Comparison of ENCODE assay signal across 12 cellular contexts in the genomic region with DNA sequence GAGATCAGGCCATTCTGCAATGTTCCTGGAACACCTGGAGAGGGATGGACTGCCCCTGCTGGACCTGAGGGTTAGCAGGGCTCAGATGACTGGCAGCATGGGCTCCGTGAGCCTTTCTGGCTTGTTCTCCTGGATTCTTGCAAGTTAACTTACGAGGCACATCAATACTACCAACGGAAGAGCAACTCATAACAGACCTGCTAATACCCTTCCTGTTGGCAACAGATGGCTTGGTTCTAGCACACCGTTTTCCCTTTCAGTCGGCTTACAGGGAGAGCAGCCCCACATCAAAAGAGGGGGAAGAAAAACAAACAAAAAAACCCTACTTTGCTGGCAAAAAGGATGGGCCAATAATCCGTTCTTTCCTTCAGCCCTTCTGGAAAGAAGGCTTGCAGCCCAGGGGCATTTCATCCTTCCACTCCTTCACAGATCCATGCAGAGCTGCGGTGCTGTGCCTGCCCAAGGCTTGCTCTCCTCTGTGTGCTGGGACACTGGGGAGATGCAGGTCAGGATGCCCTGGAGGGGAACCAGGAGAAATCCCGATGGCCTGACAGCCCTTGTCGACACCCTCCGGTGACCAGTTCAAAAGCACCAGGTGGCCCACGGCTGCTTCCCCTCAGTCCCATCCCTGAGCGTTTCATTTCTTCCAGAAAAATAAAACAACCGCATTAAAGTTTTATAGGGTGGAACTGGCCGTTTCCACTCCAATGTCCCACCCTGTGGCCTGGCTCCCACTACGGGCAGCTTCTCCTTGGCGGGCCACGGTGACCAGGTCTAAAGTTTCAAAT. TPM values are rescaled to one million over a fixed set of nuclear protein-coding genes. Genes with fewer than 3 reads are reported as not detected.
DNase-seq lines count a peak whose midpoint lies in the region; ATAC-seq and TF ChIP-seq lines count a peak whose summit lies in the region.
"Had no signal": no experiment of that assay in that cellular context is flagged by ENCODE, and none has a peak within 500 bp of the region (broad histone marks: within the 10 kb centered on the region; RNA-seq: fewer than 3 reads in every experiment).

No MANE protein-coding gene starts in this region.

- no peak overlapping the region for H3K4me3 Mint-ChIP-seq in activated CD8-positive, alpha-beta memory T cell treated with anti-CD3 and anti-CD28 coated beads, Interleukin-2, amount 10 ng/mL, durations not matched to agents 7 days and 5 days

- DNase-seq in activated CD8-positive, alpha-beta memory T cell treated with anti-CD3 and anti-CD28 coated beads, Interleukin-2, amount 10 ng/mL, durations not matched to agents 7 days and 5 days = no peak
- no peak for DNase-seq in activated CD8-positive, alpha-beta memory T cell treated with anti-CD3 and anti-CD28 coated beads, Interleukin-2, amount 50 U/mL, for 48 hours
- DNase-seq in NCI-H446 treated with DMSO at 0.1 percent for 48 hours (lab: John Stamatoyannopoulos, UW) (peak; percentile 59), dermis blood vessel endothelial cell (peak; percentile 76), smooth muscle cell (lab: John Stamatoyannopoulos, UW; ENCODE audit: unreplicated experiment) (no peak), Karpas-422 (no peak)
- DNase-seq: BE2C, heart right ventricle, NCI-H187, pancreas had no signal

- H3K79me2 ChIP-seq in smooth muscle cell (ENCODE audit: low read depth) = peaks cover 59% of the 10 kb centered on the region
- peaks cover 44% of the 10 kb centered on the region for H3K79me2 ChIP-seq in Karpas-422 (ENCODE audit: low read length)

- H3K36me3 Mint-ChIP-seq in activated CD8-positive, alpha-beta memory T cell treated with anti-CD3 and anti-CD28 coated beads, Interleukin-2, amount 10 ng/mL, durations not matched to agents 7 days and 5 days = peaks cover 23% of the 10 kb centered on the region

- no peaks in the 10 kb centered on the region for H3K9me3 ChIP-seq in smooth muscle cell (replicated peaks; ENCODE audit: low read depth)
- H3K9me3 ChIP-seq in Karpas-422 (ENCODE audit: low read length) = no peaks in the 10 kb centered on the region
- H3K9me3 ChIP-seq: BE2C, heart right ventricle, pancreas had no signal

- H4K20me1 ChIP-seq in smooth muscle cell (ENCODE audit: low read depth) (peaks cover 99% of the 10 kb centered on the region), Karpas-422 (ENCODE audit: insufficient read depth, low read depth, low read length) (peaks cover 9% of the 10 kb centered on the region; the same call in 1 of the 2 replicates)

- peak; percentile 30 for ATAC-seq in activated CD8-positive, alpha-beta memory T cell treated with anti-CD3 and anti-CD28 coated beads, Interleukin-2, amount 10 ng/mL, durations not matched to agents 7 days and 5 days
- ATAC-seq in GM18520 (IDR thresholded peaks at IDR 0.05; ENCODE audit: unreplicated experiment) = no peak
- no peak for ATAC-seq in HG03342 (IDR thresholded peaks at IDR 0.05; ENCODE audit: unreplicated experiment)

- peaks cover 25% of the 10 kb centered on the region for H3K4me1 Mint-ChIP-seq in activated CD8-positive, alpha-beta memory T cell treated with anti-CD3 and anti-CD28 coated beads, Interleukin-2, amount 10 ng/mL, durations not matched to agents 7 days and 5 days

- H3K36me3 ChIP-seq in smooth muscle cell (ENCODE audit: low read depth) = no peaks in the 10 kb centered on the region
- no peaks in the 10 kb centered on the region for H3K36me3 ChIP-seq in Karpas-422 (ENCODE audit: insufficient read depth, low read length)
- H3K36me3 ChIP-seq: BE2C had no signal

- H3K9me3 Mint-ChIP-seq in activated CD8-positive, alpha-beta memory T cell treated with anti-CD3 and anti-CD28 coated beads, Interleukin-2, amount 10 ng/mL, durations not matched to agents 7 days and 5 days (ENCODE audit: low read depth) = no peaks in the 10 kb centered on the region

- H3K27ac ChIP-seq in smooth muscle cell (ENCODE audit: low read depth) (peak overlapping the region; percentile 58), Karpas-422 (ENCODE audit: low read length) (no peak overlapping the region)
- H3K27ac ChIP-seq: pancreas had no signal

- H3K4me2 ChIP-seq in smooth muscle cell (no peak overlapping the region), Karpas-422 (ENCODE audit: low read depth, low read length, poor library complexity, severe bottlenecking) (no peak overlapping the region)

- H3K4me1 ChIP-seq in smooth muscle cell (ENCODE audit: low read depth) = peaks cover 5% of the 10 kb centered on the region
- no peaks in the 10 kb centered on the region for H3K4me1 ChIP-seq in Karpas-422 (ENCODE audit: low read length)
- H3K4me1 ChIP-seq: BE2C, pancreas had no signal

- H3K27me3 ChIP-seq in smooth muscle cell (ENCODE audit: low read depth) (no peaks in the 10 kb centered on the region), Karpas-422 (ENCODE audit: low read length) (no peaks in the 10 kb centered on the region)
- H3K27me3 ChIP-seq: BE2C, heart right ventricle, pancreas had no signal

- no peak for TF ChIP-seq CTCF in smooth muscle cell (IDR thresholded peaks at IDR 0.05; ENCODE audit: borderline replicate concordance, insufficient read depth, poor library complexity, severe bottlenecking)

- H3K9ac ChIP-seq in smooth muscle cell (ENCODE audit: low read depth) (no peak overlapping the region), Karpas-422 (ENCODE audit: low read length) (no peak overlapping the region)

- no peak overlapping the region for H2AFZ ChIP-seq in smooth muscle cell (ENCODE audit: low read depth)
- H2AFZ ChIP-seq in Karpas-422 (ENCODE audit: low read length) = no peak overlapping the region

- CTCF ChIA-PET in activated CD8-positive, alpha-beta memory T cell treated with anti-CD3 and anti-CD28 coated beads, Interleukin-2, amount 10 ng/mL, durations not matched to agents 7 days and 5 days (lab: Charles Lee) = interaction anchor here (1.1 to 1.6 kb wide), 2 partner anchors 16 to 222 kb away, joined by 3 read pairs; no protein-coding TSS in a partner anchor

- peaks cover 3% of the 10 kb centered on the region for H3F3A ChIP-seq in smooth muscle cell (ENCODE audit: low read depth)

- WGBS in smooth muscle cell (ENCODE audit: low lambda C conversion rate) = 89% methylated on average over 17 of the region's 17 CpGs

- H3K27ac Mint-ChIP-seq in activated CD8-positive, alpha-beta memory T cell treated with anti-CD3 and anti-CD28 coated beads, Interleukin-2, amount 10 ng/mL, durations not matched to agents 7 days and 5 days = peak overlapping the region; percentile 28

- H3K9me2 ChIP-seq in Karpas-422 (replicated peaks; ENCODE audit: insufficient read depth, low read length) = no peaks in the 10 kb centered on the region

- no peak overlapping the region for H3K4me3 ChIP-seq in smooth muscle cell
- H3K4me3 ChIP-seq in Karpas-422 (ENCODE audit: low read length) = no peak overlapping the region
- H3K4me3 ChIP-seq: heart right ventricle, pancreas had no signal

- H3K27me3 Mint-ChIP-seq in activated CD8-positive, alpha-beta memory T cell treated with anti-CD3 and anti-CD28 coated beads, Interleukin-2, amount 10 ng/mL, durations not matched to agents 7 days and 5 days = no peaks in the 10 kb centered on the region

RNA-seq across cellular contexts. Expression of a gene that starts 48.1 kb away (rescaled TPM):
- 1 to 10 TPM; 8.0 to 8.6 TPM for total RNA-seq in activated CD8-positive, alpha-beta memory T cell treated with anti-CD3 and anti-CD28 coated beads, Interleukin-2, amount 10 ng/mL, durations not matched to agents 7 days and 5 days
- total RNA-seq in dermis blood vessel endothelial cell (16.0 and 17.7 TPM in 2 replicates), smooth muscle cell (13.4 and 23.9 TPM in 2 replicates)
- 20.4 and 21.9 TPM in 2 replicates for polyA plus RNA-seq in smooth muscle cell
- 11.6 and 14.5 TPM in 2 replicates for total RNA-seq in Karpas-422 (2014; rRNA removed; shearing (Covaris generic); ENCODE audit: low replicate concordance)

RNA-seq across cellular contexts. Expression of a gene that starts 48.3 kb away (rescaled TPM):
- 10 to 100 TPM; 47.4 to 48.0 TPM for total RNA-seq in activated CD8-positive, alpha-beta memory T cell treated with anti-CD3 and anti-CD28 coated beads, Interleukin-2, amount 10 ng/mL, durations not matched to agents 7 days and 5 days
- total RNA-seq in dermis blood vessel endothelial cell (64.5 and 72.9 TPM in 2 replicates), smooth muscle cell (67.5 and 79.6 TPM in 2 replicates)
- 83.0 and 86.4 TPM in 2 replicates for polyA plus RNA-seq in smooth muscle cell
- 122 and 161 TPM in 2 replicates for total RNA-seq in Karpas-422 (2014; rRNA removed; shearing (Covaris generic); ENCODE audit: low replicate concordance)

Comparison
In these comparisons a context has a peak if more than half of its experiments do, and no peak if none do; other contexts are left out.
1. DNase-seq: peak in NCI-H446 treated with DMSO at 0.1 percent for 48 hours (single experiment) and dermis blood vessel endothelial cell (single experiment); none in activated CD8-positive, alpha-beta memory T cell treated with anti-CD3 and anti-CD28 coated beads, Interleukin-2, amount 10 ng/mL, durations not matched to agents 7 days and 5 days (single experiment), activated CD8-positive, alpha-beta memory T cell treated with anti-CD3 and anti-CD28 coated beads, Interleukin-2, amount 50 U/mL, for 48 hours (single experiment), smooth muscle cell (single experiment) and Karpas-422 (single experiment).